In the genomic region with DNA sequence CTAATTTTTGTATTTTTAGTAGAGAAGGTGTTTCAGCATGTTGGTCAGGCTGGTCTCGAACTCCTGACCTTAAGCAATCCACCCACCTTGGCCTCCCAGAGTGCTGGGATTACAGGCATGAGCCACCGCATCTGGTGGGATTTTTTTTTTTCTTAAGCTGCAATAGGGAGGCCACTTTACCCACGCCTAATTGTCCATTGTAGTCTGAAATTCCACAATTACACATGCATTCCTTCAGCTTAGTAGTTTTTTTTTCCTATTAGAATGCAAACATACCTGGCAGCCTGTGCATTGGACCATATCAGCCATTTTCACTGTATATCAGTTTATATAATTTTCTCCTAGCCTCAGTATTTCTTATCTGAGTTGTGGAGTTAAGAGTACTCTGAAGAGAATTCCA, we compare ENCODE assay signal across 20 cellular contexts.
A peak's percentile ranks its signal among the peaks of the same experiment; 100 is the strongest.
DNase-seq lines count a peak whose midpoint lies in the region; ATAC-seq and TF ChIP-seq lines count a peak whose summit lies in the region.
"Had no signal": no experiment of that assay in that cellular context is flagged by ENCODE, and none has a peak within 500 bp of the region (broad histone marks: within the 10 kb centered on the region; RNA-seq: fewer than 3 reads in every experiment).

No MANE protein-coding gene starts in this region.

- H3K27ac ChIP-seq in epithelial cell of prostate, result peak overlapping the region; percentile 31
- H3K27ac ChIP-seq in neural progenitor cell, result no peak overlapping the region
- H3K27ac ChIP-seq: A549; BLaER1 treated with 17β-estradiol and CSF1 and Interleukin-3, amounts not matched to agents 10 nM and 100 nM had no signal

- TF ChIP-seq EP300 in Ishikawa (IDR thresholded peaks at IDR 0.05; ENCODE audit: borderline replicate concordance), result peak; percentile 85

- no peaks in the 10 kb centered on the region for H3K36me3 ChIP-seq in neural progenitor cell
- H3K36me3 ChIP-seq: BE2C; BLaER1 treated with 17β-estradiol and CSF1 and Interleukin-3, amounts not matched to agents 10 nM and 100 nM had no signal

- H3K4me2 ChIP-seq in neural progenitor cell, result no peak overlapping the region
- H3K4me2 ChIP-seq: A549; BLaER1 treated with 17β-estradiol and CSF1 and Interleukin-3, amounts not matched to agents 10 nM and 100 nM; GM23338 had no signal

- H3K4me1 Mint-ChIP-seq in neural progenitor cell, result peaks cover 11% of the 10 kb centered on the region
- peaks cover 14% of the 10 kb centered on the region for H3K4me1 Mint-ChIP-seq in type B pancreatic cell (ENCODE audit: unreplicated experiment)
- H3K4me1 Mint-ChIP-seq: CD14-positive monocyte; CD8-positive, alpha-beta memory T cell had no signal

- TF ChIP-seq CTCF in neural progenitor cell (IDR thresholded peaks at IDR 0.05) (no peak), type B pancreatic cell (conservative IDR thresholded peaks at IDR 0.05) (no peak)

- H3K9me3 Mint-ChIP-seq in neural progenitor cell (no peaks in the 10 kb centered on the region), type B pancreatic cell (no peaks in the 10 kb centered on the region)
- H3K9me3 Mint-ChIP-seq: CD4-positive, alpha-beta T cell; GM23338; H9 had no signal

- H3K4me1 ChIP-seq in neural progenitor cell, result peaks cover 6% of the 10 kb centered on the region
- H3K4me1 ChIP-seq: A549; BE2C; BLaER1 treated with 17β-estradiol and CSF1 and Interleukin-3, amounts not matched to agents 10 nM and 100 nM had no signal

- no peak overlapping the region for H3K9ac ChIP-seq in neural progenitor cell
- H3K9ac ChIP-seq: BLaER1 treated with 17β-estradiol and CSF1 and Interleukin-3, amounts not matched to agents 10 nM and 100 nM had no signal

- no peaks in the 10 kb centered on the region for H3K79me2 ChIP-seq in neural progenitor cell (ENCODE audit: low read depth)

- H3K27me3 ChIP-seq in neural progenitor cell, result no peaks in the 10 kb centered on the region
- H3K27me3 ChIP-seq: BE2C; BLaER1 treated with 17β-estradiol and CSF1 and Interleukin-3, amounts not matched to agents 10 nM and 100 nM had no signal

- no peak overlapping the region for H3K4me3 ChIP-seq in neural progenitor cell
- H3K4me3 ChIP-seq: A549; BLaER1 treated with 17β-estradiol and CSF1 and Interleukin-3, amounts not matched to agents 10 nM and 100 nM; GM23338 had no signal

- no peaks in the 10 kb centered on the region for H3F3A ChIP-seq in neural progenitor cell (ENCODE audit: low read depth)

- TF ChIP-seq RAD21 in Ishikawa (IDR thresholded peaks at IDR 0.05; ENCODE audit: low read depth), result no peak

- H3K27me3 Mint-ChIP-seq in neural progenitor cell (ENCODE audit: insufficient read depth, low read depth) (peaks cover 7% of the 10 kb centered on the region), type B pancreatic cell (peaks cover 24% of the 10 kb centered on the region)

- H3K9me3 ChIP-seq in neural progenitor cell (ENCODE audit: low read depth), result no peaks in the 10 kb centered on the region
- H3K9me3 ChIP-seq: A549; BE2C; BLaER1 treated with 17β-estradiol and CSF1 and Interleukin-3, amounts not matched to agents 10 nM and 100 nM had no signal

- H3K36me3 Mint-ChIP-seq in neural progenitor cell (no peaks in the 10 kb centered on the region), type B pancreatic cell (no peaks in the 10 kb centered on the region)
- H3K36me3 Mint-ChIP-seq: CD14-positive monocyte; CD8-positive, alpha-beta memory T cell had no signal

- H3K27ac Mint-ChIP-seq in neural progenitor cell (peak overlapping the region; percentile 7), type B pancreatic cell (peak overlapping the region; percentile 63)
- H3K27ac Mint-ChIP-seq: CD14-positive monocyte; CD4-positive, alpha-beta T cell; CD8-positive, alpha-beta memory T cell; GM23338; H9 had no signal

- no peak overlapping the region for H2AFZ ChIP-seq in neural progenitor cell (replicated peaks)
- H2AFZ ChIP-seq: GM23338 had no signal

- H3K4me3 Mint-ChIP-seq in neural progenitor cell (no peak overlapping the region), type B pancreatic cell (no peak overlapping the region)
- H3K4me3 Mint-ChIP-seq: CD14-positive monocyte; CD4-positive, alpha-beta T cell; CD8-positive, alpha-beta memory T cell; GM23338; H9 had no signal

- H4K20me1 ChIP-seq in neural progenitor cell (ENCODE audit: low read depth), result no peaks in the 10 kb centered on the region
- H4K20me1 ChIP-seq: BLaER1 treated with 17β-estradiol and CSF1 and Interleukin-3, amounts not matched to agents 10 nM and 100 nM had no signal

- no peak for DNase-seq in epithelial cell of prostate (ENCODE audit: low read depth, low spot score)
- DNase-seq in neural progenitor cell (ENCODE audit: low spot score), result no peak
- DNase-seq in type B pancreatic cell (ENCODE audit: extremely low spot score, unreplicated experiment), result no peak
- DNase-seq in NCI-H524 (lab: John Stamatoyannopoulos, UW), result no peak
- no peak for DNase-seq in NCI-H2171 (lab: John Stamatoyannopoulos, UW)
- DNase-seq: 8988T; ACHN; AML-193; BE2C; CD4-positive, alpha-beta T cell; CD8-positive, alpha-beta memory T cell; DMS 273 treated with DMSO at 0.1 percent for 48 hours; H9 had no signal

- no peak for ATAC-seq in GM21528 (IDR thresholded peaks at IDR 0.05; ENCODE audit: low FRiP score, unreplicated experiment)
- ATAC-seq: A549, GM23338, HCT116 had no signal

TF ChIP-seq in Ishikawa, 13 proteins besides CTCF, POLR2A, EP300 and RAD21:
- peak; percentile 26; the same call in 1 of the 2 replicates for TF ChIP-seq CEBPB (IDR thresholded peaks at IDR 0.05)
- TF ChIP-seq EGR1 (IDR thresholded peaks at IDR 0.05), result peak; percentile 66
- TF ChIP-seq NFIC (IDR thresholded peaks at IDR 0.05), result peak; percentile 51
- TF ChIP-seq TEAD4 (IDR thresholded peaks at IDR 0.05), result peak; percentile 93
- TF ChIP-seq TCF12 (IDR thresholded peaks at IDR 0.05; ENCODE audit: low read depth), result peak; percentile 83
- TF ChIP-seq, protein P1, sequence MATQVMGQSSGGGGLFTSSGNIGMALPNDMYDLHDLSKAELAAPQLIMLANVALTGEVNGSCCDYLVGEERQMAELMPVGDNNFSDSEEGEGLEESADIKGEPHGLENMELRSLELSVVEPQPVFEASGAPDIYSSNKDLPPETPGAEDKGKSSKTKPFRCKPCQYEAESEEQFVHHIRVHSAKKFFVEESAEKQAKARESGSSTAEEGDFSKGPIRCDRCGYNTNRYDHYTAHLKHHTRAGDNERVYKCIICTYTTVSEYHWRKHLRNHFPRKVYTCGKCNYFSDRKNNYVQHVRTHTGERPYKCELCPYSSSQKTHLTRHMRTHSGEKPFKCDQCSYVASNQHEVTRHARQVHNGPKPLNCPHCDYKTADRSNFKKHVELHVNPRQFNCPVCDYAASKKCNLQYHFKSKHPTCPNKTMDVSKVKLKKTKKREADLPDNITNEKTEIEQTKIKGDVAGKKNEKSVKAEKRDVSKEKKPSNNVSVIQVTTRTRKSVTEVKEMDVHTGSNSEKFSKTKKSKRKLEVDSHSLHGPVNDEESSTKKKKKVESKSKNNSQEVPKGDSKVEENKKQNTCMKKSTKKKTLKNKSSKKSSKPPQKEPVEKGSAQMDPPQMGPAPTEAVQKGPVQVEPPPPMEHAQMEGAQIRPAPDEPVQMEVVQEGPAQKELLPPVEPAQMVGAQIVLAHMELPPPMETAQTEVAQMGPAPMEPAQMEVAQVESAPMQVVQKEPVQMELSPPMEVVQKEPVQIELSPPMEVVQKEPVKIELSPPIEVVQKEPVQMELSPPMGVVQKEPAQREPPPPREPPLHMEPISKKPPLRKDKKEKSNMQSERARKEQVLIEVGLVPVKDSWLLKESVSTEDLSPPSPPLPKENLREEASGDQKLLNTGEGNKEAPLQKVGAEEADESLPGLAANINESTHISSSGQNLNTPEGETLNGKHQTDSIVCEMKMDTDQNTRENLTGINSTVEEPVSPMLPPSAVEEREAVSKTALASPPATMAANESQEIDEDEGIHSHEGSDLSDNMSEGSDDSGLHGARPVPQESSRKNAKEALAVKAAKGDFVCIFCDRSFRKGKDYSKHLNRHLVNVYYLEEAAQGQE (IDR thresholded peaks at IDR 0.05; ENCODE audit: low read depth), result no peak
- no peak for TF ChIP-seq CREB1 (IDR thresholded peaks at IDR 0.05; ENCODE audit: low read depth)
